13 cellular contexts compared by ENCODE assay signal in genomic region chr13:111945086-111945485, GRCh38.
DNase-seq lines count a peak whose midpoint lies in the region; ATAC-seq and TF ChIP-seq lines count a peak whose summit lies in the region.
"Had no signal": no experiment of that assay in that cellular context is flagged by ENCODE, and none has a peak within 500 bp of the region (broad histone marks: within the 10 kb centered on the region; RNA-seq: fewer than 3 reads in every experiment).

No MANE protein-coding gene starts in this region.

- no peaks in the 10 kb centered on the region for H3K36me3 ChIP-seq in vagina
- H3K36me3 ChIP-seq: BE2C had no signal

- H3K27ac ChIP-seq in vagina: no peak overlapping the region
- H3K27ac ChIP-seq: C4-2B had no signal

- no peak overlapping the region for H3K4me3 Mint-ChIP-seq in chondrocyte (ENCODE audit: unreplicated experiment)
- H3K4me3 Mint-ChIP-seq: CD4-positive, alpha-beta memory T cell; H9 had no signal

- no peaks in the 10 kb centered on the region for H3K36me3 Mint-ChIP-seq in chondrocyte (ENCODE audit: low read depth)
- H3K36me3 Mint-ChIP-seq: CD4-positive, alpha-beta memory T cell had no signal

- no peaks in the 10 kb centered on the region for H3K4me1 Mint-ChIP-seq in chondrocyte (ENCODE audit: low read depth)
- H3K4me1 Mint-ChIP-seq: CD4-positive, alpha-beta memory T cell; H9 had no signal

- no peak overlapping the region for H3K27ac Mint-ChIP-seq in chondrocyte (ENCODE audit: unreplicated experiment)
- H3K27ac Mint-ChIP-seq: CD4-positive, alpha-beta memory T cell had no signal

- DNase-seq in Right ventricle myocardium superior (peak; percentile 34), left ventricle myocardium superior (no peak), chondrocyte (ENCODE audit: low spot score) (peak; percentile 59), posterior vena cava (ENCODE audit: low spot score) (peak; percentile 76), vagina (ENCODE audit: extremely low spot score in 2 of 2) (peak; percentile 62 to 81), NCI-H345 (lab: John Stamatoyannopoulos, UW) (no peak), GM13976 (ENCODE audit: low spot score) (no peak)
- DNase-seq: BE2C; CD4-positive, alpha-beta memory T cell; EL; GOT3 had no signal

- no peaks in the 10 kb centered on the region for H3K4me1 ChIP-seq in vagina
- H3K4me1 ChIP-seq: BE2C had no signal

- H3K9me3 Mint-ChIP-seq in chondrocyte (ENCODE audit: low read depth): peaks cover 7% of the 10 kb centered on the region

- H3K4me3 ChIP-seq in vagina: no peak overlapping the region

- H3K9me3 ChIP-seq in vagina: no peaks in the 10 kb centered on the region
- H3K9me3 ChIP-seq: BE2C had no signal

- no peak for TF ChIP-seq CTCF in chondrocyte (IDR thresholded peaks at IDR 0.05)
- no peak for TF ChIP-seq CTCF in vagina (IDR thresholded peaks at IDR 0.05)
- TF ChIP-seq CTCF in GM13976 (IDR thresholded peaks at IDR 0.05; ENCODE audit: borderline replicate concordance, control extremely low read depth, extremely low read depth, insufficient read depth, missing control alignments): no peak

- in situ Hi-C loops in GM13976 (cut with MboI; ENCODE audit: low sequenced_read_pairs, unreplicated experiment): no loop called here

- TF ChIP-seq POLR2A in vagina (IDR thresholded peaks at IDR 0.05): no peak

- intact Hi-C loops in Right ventricle myocardium superior (cut with DNase I): no loop called here
- intact Hi-C loops in left ventricle myocardium superior (cut with micrococcal nuclease): no loop called here
- intact Hi-C loops in posterior vena cava (cut with DNase I): no loop called here
- intact Hi-C loops in vagina (cut with DNase I): no loop called here

- H3K27me3 ChIP-seq in vagina: no peaks in the 10 kb centered on the region

- ATAC-seq in Right ventricle myocardium superior (ENCODE audit: poor library complexity) (no peak), left ventricle myocardium superior (no peak)

- H3K27me3 Mint-ChIP-seq in chondrocyte (ENCODE audit: low read depth): peaks cover 15% of the 10 kb centered on the region

Comparison
In these comparisons a context has a peak if more than half of its experiments do, and no peak if none do; other contexts are left out.
1. DNase-seq: peak in Right ventricle myocardium superior (single experiment), chondrocyte (single experiment), posterior vena cava (single experiment) and vagina (2 of 2); none in left ventricle myocardium superior (single experiment), NCI-H345 (single experiment) and GM13976 (single experiment).